28 cellular contexts compared by ENCODE assay signal in the genomic region with DNA sequence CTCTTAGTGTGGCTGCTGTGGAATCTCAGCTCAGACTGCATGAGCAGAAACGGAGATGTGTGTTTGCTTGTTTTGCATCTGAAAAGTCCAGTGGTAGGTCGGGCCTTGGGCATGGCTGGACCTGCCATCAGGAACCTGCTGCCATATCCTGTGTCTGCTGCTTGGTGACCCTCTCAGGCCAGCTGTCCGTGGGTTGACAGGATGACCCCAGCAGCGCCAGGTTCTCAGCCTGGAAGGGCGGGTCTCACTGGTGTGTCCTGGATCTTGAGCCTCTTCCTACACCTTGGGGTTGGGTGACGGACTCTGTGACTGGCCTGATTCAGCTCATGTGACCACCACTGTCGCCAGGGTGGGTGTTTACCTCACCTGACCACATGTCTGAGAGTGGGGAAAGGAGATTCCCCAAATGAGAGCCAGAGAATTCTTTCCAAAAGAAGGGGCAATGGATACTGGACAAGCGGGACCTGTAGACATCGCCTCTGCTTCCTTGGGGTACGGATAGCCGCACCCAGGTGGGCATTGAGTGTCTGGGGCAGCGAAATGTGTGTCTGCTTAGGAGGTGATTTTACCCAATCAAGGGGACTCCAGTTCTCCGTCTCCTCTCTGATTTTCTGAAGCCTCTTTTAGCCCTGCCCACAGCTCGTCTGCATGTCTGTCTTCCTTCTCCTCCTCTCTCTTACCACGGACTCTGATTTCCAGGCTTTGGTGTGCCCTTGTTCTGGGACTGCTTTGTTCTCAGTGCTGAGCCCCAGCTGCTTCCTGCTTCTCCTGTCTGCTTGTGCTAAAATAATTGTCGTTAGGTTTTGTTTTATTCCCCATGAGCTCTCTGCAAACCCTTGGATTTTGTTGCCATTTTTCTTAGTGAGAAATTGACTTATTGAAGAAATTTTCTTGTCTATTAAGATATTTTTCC.
DNase-seq lines count a peak whose midpoint lies in the region; ATAC-seq, FAIRE-seq and TF ChIP-seq lines count a peak whose summit lies in the region.
"Had no signal": no experiment of that assay in that cellular context is flagged by ENCODE, and none has a peak within 500 bp of the region (broad histone marks: within the 10 kb centered on the region; RNA-seq: fewer than 3 reads in every experiment).

No MANE protein-coding gene starts in this region.

- POLR2A ChIA-PET in A673 (lab: Charles Lee; ENCODE audit: low non-redundant PET) (no interaction called here), HepG2 (lab: Yijun Ruan, JAX) (no interaction called here)

- H3K4me1 Mint-ChIP-seq in T-helper 17 cell = peaks cover 3% of the 10 kb centered on the region
- H3K4me1 Mint-ChIP-seq: activated CD4-positive, alpha-beta T cell treated with anti-CD3 and anti-CD28 coated beads, Interleukin-2, amount 10 ng/mL, durations not matched to agents 7 days and 5 days; stimulated activated memory B cell treated with anti-CD40 and anti-IgM and Interleukin-4, amounts not matched to agents 10 μg/mL and 1 μg/mL and 100 μg/mL, for 72 hours had no signal

- no peaks in the 10 kb centered on the region for H3K27me3 Mint-ChIP-seq in T-helper 17 cell
- H3K27me3 Mint-ChIP-seq: activated CD4-positive, alpha-beta T cell treated with anti-CD3 and anti-CD28 coated beads, Interleukin-2, amount 10 ng/mL, durations not matched to agents 7 days and 5 days; progenitor cell of endocrine pancreas; stimulated activated memory B cell treated with anti-CD40 and anti-IgM and Interleukin-4, amounts not matched to agents 10 μg/mL and 1 μg/mL and 100 μg/mL, for 72 hours had no signal

- 91% methylated on average over 16 of the region's 16 CpGs for WGBS in HepG2 (ENCODE audit: low lambda C conversion rate)

- H3K27me3 ChIP-seq in A673 (replicated peaks; ENCODE audit: insufficient read depth, low read depth, low read length, poor library complexity) (peaks cover 46% of the 10 kb centered on the region), HepG2 (ENCODE audit: control insufficient read depth in 1 of 2, insufficient read depth in 2 of 2, low read length in 2 of 2) (no peaks in the 10 kb centered on the region)
- H3K27me3 ChIP-seq: MG63, SJCRH30, upper lobe of left lung had no signal

- peak; percentile 12 for DNase-seq in A673 (ENCODE audit: low spot score)
- no peak for DNase-seq in GM12891 (ENCODE audit: insufficient read length, low spot score)
- peak; percentile 9 for DNase-seq in NCI-H2107 treated with DMSO at 0.1 percent for 48 hours (lab: John Stamatoyannopoulos, UW; ENCODE audit: unreplicated experiment)
- no peak for DNase-seq in HepG2 (ENCODE audit: low spot score)
- no peak for DNase-seq in RPMI8226
- DNase-seq in T-helper 17 cell = no peak
- DNase-seq in AG08395 (ENCODE audit: low spot score) = no peak
- no peak for DNase-seq in GM13976 (ENCODE audit: low spot score)
- DNase-seq: activated CD4-positive, alpha-beta T cell treated with anti-CD3 and anti-CD28 coated beads, Interleukin-2, amount 10 ng/mL, durations not matched to agents 7 days and 5 days; activated naive CD4-positive, alpha-beta T cell treated with Interleukin-2 at 50 U/mL for 16 hours; activated T-cell treated with anti-CD3 and anti-CD28 coated beads, Interleukin-2, amount 50 U/mL, for 4 hours; amygdala; C1 segment of cervical spinal cord; effector CD4-positive, alpha-beta T cell; erythroblast; MG63; NCI-H1417 treated with DMSO at 0.1 percent for 48 hours; NCI-H2171 treated with DMSO at 0.1 percent for 48 hours; NCI-H526; SJCRH30; stimulated activated CD4-positive, alpha-beta T cell treated with anti-CD3 and anti-CD28 coated beads, Interleukin-4, amount 100 ng/mL, for 4 hours; upper lobe of left lung had no signal

- no peak for TF ChIP-seq POLR2A in GM12891 (IDR thresholded peaks at IDR 0.05; ENCODE audit: low read depth, low read length)
- TF ChIP-seq POLR2A in HepG2 (IDR thresholded peaks at IDR 0.05; ENCODE audit: insufficient read depth in 1 of 2, low read depth in 2 of 2, low read length in 2 of 2) = no peak

- H3K4me2 ChIP-seq in HepG2 (ENCODE audit: low read depth, low read length) = no peak overlapping the region

- peaks cover 14% of the 10 kb centered on the region for H3K36me3 Mint-ChIP-seq in T-helper 17 cell (ENCODE audit: low read depth)

- H4K20me1 ChIP-seq in HepG2 (ENCODE audit: insufficient read depth, low read length) = no peaks in the 10 kb centered on the region

- H3K4me1 ChIP-seq in A673 (ENCODE audit: insufficient read depth, low read length, poor library complexity, severe bottlenecking) = peaks cover 18% of the 10 kb centered on the region
- H3K4me1 ChIP-seq in HepG2 (ENCODE audit: insufficient read depth, low read length) = peaks cover 21% of the 10 kb centered on the region
- H3K4me1 ChIP-seq: HAP-1, SJCRH30, upper lobe of left lung had no signal

- H3K4me3 ChIP-seq in A673 (ENCODE audit: low read depth, low read length, poor library complexity, severe bottlenecking) = no peak overlapping the region
- H3K4me3 ChIP-seq in HepG2 (replicated peaks in 1 of 3; ENCODE audit: insufficient read depth in 1 of 3, low read depth in 2 of 3, low read length in 3 of 3) = no peak overlapping the region
- H3K4me3 ChIP-seq: HAP-1, K562, lung, MG63, SJCRH30, upper lobe of left lung had no signal

- TF ChIP-seq RAD21 in HepG2 (CRISPR knock-in tag; IDR thresholded peaks at IDR 0.05) = no peak

- in situ Hi-C loops in HepG2 (cut with HindIII; ENCODE audit: extremely low pct_ligation_motif_present, low pct_unique_long_range_greater_than_20kb) (no loop called here), GM13976 (cut with MboI; ENCODE audit: low sequenced_read_pairs, unreplicated experiment) (no loop called here)

- H2AFZ ChIP-seq in HepG2 (ENCODE audit: low read length) = no peak overlapping the region

- no TSS peak for BruUV-seq in A673 (replicated peaks; lab: Mats Ljungman, UMichigan)
- BruUV-seq in HepG2 (replicated peaks; lab: Mats Ljungman, UMichigan) = no TSS peak

- no peak overlapping the region for H3K4me3 Mint-ChIP-seq in T-helper 17 cell
- H3K4me3 Mint-ChIP-seq: activated CD4-positive, alpha-beta T cell treated with anti-CD3 and anti-CD28 coated beads, Interleukin-2, amount 10 ng/mL, durations not matched to agents 7 days and 5 days; activated T-cell treated with anti-CD3 and anti-CD28 coated beads, Interleukin-2, amount 50 U/mL, for 4 hours; stimulated activated memory B cell treated with anti-CD40 and anti-IgM and Interleukin-4, amounts not matched to agents 10 μg/mL and 1 μg/mL and 100 μg/mL, for 72 hours had no signal

- no peaks in the 10 kb centered on the region for H3K36me3 ChIP-seq in A673 (ENCODE audit: insufficient read depth, low read length, poor library complexity, severe bottlenecking)
- H3K36me3 ChIP-seq in HepG2 (replicated peaks in 1 of 2; ENCODE audit: control insufficient read depth in 1 of 2, insufficient read depth in 2 of 2, low read length in 2 of 2) = no peaks in the 10 kb centered on the region
- H3K36me3 ChIP-seq: HAP-1, MG63, SJCRH30 had no signal

- H3K27ac Mint-ChIP-seq in T-helper 17 cell = no peak overlapping the region
- H3K27ac Mint-ChIP-seq: activated CD4-positive, alpha-beta T cell treated with anti-CD3 and anti-CD28 coated beads, Interleukin-2, amount 10 ng/mL, durations not matched to agents 7 days and 5 days; progenitor cell of endocrine pancreas; stimulated activated memory B cell treated with anti-CD40 and anti-IgM and Interleukin-4, amounts not matched to agents 10 μg/mL and 1 μg/mL and 100 μg/mL, for 72 hours had no signal

- TF ChIP-seq EP300 in HepG2 (IDR thresholded peaks at IDR 0.05; ENCODE audit: low read depth in 2 of 2, low read length in 2 of 2) (no peak), HepG2 (CRISPR knock-in tag; IDR thresholded peaks at IDR 0.05; ENCODE audit: borderline replicate concordance) (no peak)

- intact Hi-C loops in A673 (cut with micrococcal nuclease; ENCODE audit: unreplicated experiment) (no loop called here), HepG2 (cut with micrococcal nuclease; ENCODE audit: unreplicated experiment) (no loop called here)

- H3K79me2 ChIP-seq in HepG2 (ENCODE audit: insufficient read depth, low read length) = no peaks in the 10 kb centered on the region

- no peak for ATAC-seq in HepG2
- no peak for ATAC-seq in T-helper 17 cell
- ATAC-seq: activated T-cell treated with anti-CD3 and anti-CD28 coated beads, Interleukin-2, amount 50 U/mL, for 4 hours; K562; stimulated activated memory B cell treated with anti-CD40 and anti-IgM and Interleukin-4, amounts not matched to agents 10 μg/mL and 1 μg/mL and 100 μg/mL, for 72 hours had no signal

- CTCF ChIA-PET in A673 (lab: Charles Lee) = no interaction called here
- CTCF ChIA-PET in HepG2 (lab: Yijun Ruan, JAX; ENCODE audit: low intra/inter-chr PET ratio, low total read pairs) = no interaction called here

- FAIRE-seq in GM12891 (lab: Jason Lieb, UNC) (peak; percentile 41), HepG2 (lab: Jason Lieb, UNC) (no peak)
- FAIRE-seq: K562, RCC 7860 had no signal

- H3K27ac ChIP-seq in A673 (ENCODE audit: low read depth, low read length, poor library complexity, severe bottlenecking) (no peak overlapping the region), HepG2 (ENCODE audit: extremely low read length, insufficient read depth, low read length) (no peak overlapping the region)
- H3K27ac ChIP-seq: SJCRH30, upper lobe of left lung had no signal

- H3K9me3 ChIP-seq in A673 (ENCODE audit: low read depth, low read length, poor library complexity, severe bottlenecking) (no peaks in the 10 kb centered on the region), HepG2 (ENCODE audit: low read length) (no peaks in the 10 kb centered on the region), T-helper 17 cell (ENCODE audit: control insufficient read depth, low read length, poor library complexity, severe bottlenecking) (no peaks in the 10 kb centered on the region)
- H3K9me3 ChIP-seq: HAP-1, MG63, SJCRH30, upper lobe of left lung had no signal

- TF ChIP-seq CTCF in A673 (conservative IDR thresholded peaks at IDR 0.05; ENCODE audit: low read depth, low read length) = no peak
- no peak for TF ChIP-seq CTCF in HepG2 (CRISPR knock-in tag; IDR thresholded peaks at IDR 0.05)
- no peak for TF ChIP-seq CTCF in GM13976 (IDR thresholded peaks at IDR 0.05; ENCODE audit: borderline replicate concordance, control extremely low read depth, extremely low read depth, insufficient read depth, missing control alignments)

- H3K9ac ChIP-seq in HepG2 (ENCODE audit: insufficient read depth, low read depth, low read length) = no peak overlapping the region

TF ChIP-seq in GM12891, 5 proteins besides CTCF, POLR2A, EP300 and RAD21 (continues in another document):
- TF ChIP-seq SPI1 (IDR thresholded peaks at IDR 0.05; ENCODE audit: low read depth, low read length) (no peak), TAF1 (IDR thresholded peaks at IDR 0.05; ENCODE audit: low read depth, low read length) (no peak), POU2F2 (IDR thresholded peaks at IDR 0.05; ENCODE audit: low read depth, low read length) (no peak), POLR2AphosphoS5 (IDR thresholded peaks at IDR 0.05; ENCODE audit: low read depth, low read length) (no peak)

Comparison
In these comparisons a context has a peak if more than half of its experiments do, and no peak if none do; other contexts are left out.
1. DNase-seq: peak in A673 (single experiment) and NCI-H2107 treated with DMSO at 0.1 percent for 48 hours (single experiment); none in GM12891 (single experiment), HepG2 (single experiment), RPMI8226 (single experiment), T-helper 17 cell (0 of 3), AG08395 (single experiment) and GM13976 (single experiment).